ENCODE assay signal across 10 cellular contexts in the genomic region with DNA sequence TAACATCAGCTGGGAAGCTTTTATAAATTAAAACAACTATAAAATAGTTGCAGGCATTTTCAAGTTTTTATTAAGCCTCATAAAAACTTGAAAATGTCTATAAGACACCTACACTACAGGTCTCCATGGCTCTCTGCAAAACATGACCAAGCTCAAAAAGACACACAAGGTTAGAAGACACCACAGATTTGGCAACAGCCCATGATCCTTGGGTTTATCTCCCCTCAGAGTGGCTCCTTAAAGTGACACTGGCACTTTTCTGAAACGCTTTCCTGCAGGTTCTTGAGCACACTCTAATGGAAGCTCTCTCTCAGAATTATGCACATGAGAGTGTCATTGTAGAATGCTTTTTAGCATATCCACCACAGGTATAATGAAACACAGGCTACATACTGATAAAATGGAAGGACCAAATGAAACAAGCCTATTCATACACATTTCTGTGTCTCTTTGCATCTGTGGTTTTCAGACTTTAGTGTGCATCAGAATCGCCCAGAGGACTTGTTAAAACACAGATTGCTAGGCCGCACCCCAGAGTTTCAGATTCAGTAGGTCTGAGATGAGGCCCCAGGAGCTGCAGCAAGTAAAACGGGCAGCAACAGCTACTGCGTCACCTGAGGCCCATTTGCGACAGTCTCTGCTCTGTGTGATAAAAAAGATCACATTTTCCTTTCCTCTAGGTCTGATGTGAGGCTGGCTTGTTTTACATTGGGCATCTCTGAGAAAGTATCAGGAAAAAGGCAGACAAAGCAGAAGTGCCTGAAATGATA.
DNase-seq lines count a peak whose midpoint lies in the region; ATAC-seq and TF ChIP-seq lines count a peak whose summit lies in the region.
"Had no signal": no experiment of that assay in that cellular context is flagged by ENCODE, and none has a peak within 500 bp of the region (broad histone marks: within the 10 kb centered on the region; RNA-seq: fewer than 3 reads in every experiment).

No MANE protein-coding gene starts in this region.

- H3K27ac ChIP-seq in suprapubic skin = no peak overlapping the region
- H3K27ac ChIP-seq: upper lobe of right lung had no signal

- peaks cover 5% of the 10 kb centered on the region for H3K4me1 Mint-ChIP-seq in activated CD4-positive, alpha-beta T cell treated with anti-CD3 and anti-CD28 coated beads, Interleukin-2, amount 10 ng/mL, durations not matched to agents 24 days and 14 days

- H3K36me3 ChIP-seq in mucosa of descending colon (ENCODE audit: low read depth) = no peaks in the 10 kb centered on the region
- H3K36me3 ChIP-seq in suprapubic skin = no peaks in the 10 kb centered on the region
- H3K36me3 ChIP-seq: upper lobe of right lung had no signal

- intact Hi-C loops in activated CD4-positive, alpha-beta T cell treated with anti-CD3 and anti-CD28 coated beads, Interleukin-2, amount 10 ng/mL, durations not matched to agents 24 days and 14 days (cut with micrococcal nuclease) = no loop called here
- intact Hi-C loops in mucosa of descending colon (cut with DNase I, micrococcal nuclease) = no loop called here

- no peaks in the 10 kb centered on the region for H3K36me3 Mint-ChIP-seq in activated CD4-positive, alpha-beta T cell treated with anti-CD3 and anti-CD28 coated beads, Interleukin-2, amount 10 ng/mL, durations not matched to agents 24 days and 14 days (ENCODE audit: low read depth)

- 73% methylated on average over 6 of the region's 6 CpGs for WGBS in suprapubic skin

- no peak for TF ChIP-seq POLR2A in suprapubic skin (IDR thresholded peaks at IDR 0.05)

- no peak for TF ChIP-seq EP300 in suprapubic skin (IDR thresholded peaks at IDR 0.05)

- H3K4me3 ChIP-seq in mucosa of descending colon (no peak overlapping the region), suprapubic skin (no peak overlapping the region)
- H3K4me3 ChIP-seq: upper lobe of right lung had no signal

- ATAC-seq in GM21528 (IDR thresholded peaks at IDR 0.05; ENCODE audit: low FRiP score, unreplicated experiment) (peak; percentile 63), HG03439 (IDR thresholded peaks at IDR 0.05; ENCODE audit: unreplicated experiment) (peak; percentile 78), mucosa of descending colon (peak; percentile 6), omental fat pad (ENCODE audit: low FRiP score) (no peak)
- ATAC-seq: upper lobe of right lung had no signal

- no peak overlapping the region for H3K27ac Mint-ChIP-seq in activated CD4-positive, alpha-beta T cell treated with anti-CD3 and anti-CD28 coated beads, Interleukin-2, amount 10 ng/mL, durations not matched to agents 24 days and 14 days

- no peaks in the 10 kb centered on the region for H3K27me3 Mint-ChIP-seq in activated CD4-positive, alpha-beta T cell treated with anti-CD3 and anti-CD28 coated beads, Interleukin-2, amount 10 ng/mL, durations not matched to agents 24 days and 14 days

- peak; percentile 57 for DNase-seq in activated CD4-positive, alpha-beta T cell treated with anti-CD3 and anti-CD28 coated beads, Interleukin-2, amount 10 ng/mL, durations not matched to agents 24 days and 14 days
- DNase-seq in activated CD4-positive, alpha-beta T cell treated with anti-CD3 and anti-CD28 coated beads for 1 hour = no peak
- DNase-seq in mucosa of descending colon (no peak), omental fat pad (ENCODE audit: low spot score) (no peak), suprapubic skin (ENCODE audit: low spot score in 2 of 2) (no peak), NCI-H1436 treated with DMSO at 0.1 percent for 48 hours (lab: John Stamatoyannopoulos, UW) (no peak)
- DNase-seq: NCI-H2171 treated with DMSO at 0.1 percent for 48 hours, upper lobe of right lung had no signal

- no peak overlapping the region for H3K4me3 Mint-ChIP-seq in activated CD4-positive, alpha-beta T cell treated with anti-CD3 and anti-CD28 coated beads, Interleukin-2, amount 10 ng/mL, durations not matched to agents 24 days and 14 days

- no peaks in the 10 kb centered on the region for H3K27me3 ChIP-seq in suprapubic skin
- H3K27me3 ChIP-seq: upper lobe of right lung had no signal

- H3K9me3 ChIP-seq in mucosa of descending colon (no peaks in the 10 kb centered on the region), suprapubic skin (no peaks in the 10 kb centered on the region)
- H3K9me3 ChIP-seq: upper lobe of right lung had no signal

- H3K4me1 ChIP-seq in mucosa of descending colon (ENCODE audit: low read depth) = no peaks in the 10 kb centered on the region
- no peaks in the 10 kb centered on the region for H3K4me1 ChIP-seq in suprapubic skin
- H3K4me1 ChIP-seq: upper lobe of right lung had no signal

- no peaks in the 10 kb centered on the region for H3K9me3 Mint-ChIP-seq in activated CD4-positive, alpha-beta T cell treated with anti-CD3 and anti-CD28 coated beads, Interleukin-2, amount 10 ng/mL, durations not matched to agents 24 days and 14 days

- TF ChIP-seq CTCF in mucosa of descending colon (IDR thresholded peaks at IDR 0.05) = no peak
- no peak for TF ChIP-seq CTCF in omental fat pad (IDR thresholded peaks at IDR 0.05)
- TF ChIP-seq CTCF in suprapubic skin (IDR thresholded peaks at IDR 0.05) = no peak
